Comparison of ENCODE assay signal across 21 cellular contexts in the genomic region with DNA sequence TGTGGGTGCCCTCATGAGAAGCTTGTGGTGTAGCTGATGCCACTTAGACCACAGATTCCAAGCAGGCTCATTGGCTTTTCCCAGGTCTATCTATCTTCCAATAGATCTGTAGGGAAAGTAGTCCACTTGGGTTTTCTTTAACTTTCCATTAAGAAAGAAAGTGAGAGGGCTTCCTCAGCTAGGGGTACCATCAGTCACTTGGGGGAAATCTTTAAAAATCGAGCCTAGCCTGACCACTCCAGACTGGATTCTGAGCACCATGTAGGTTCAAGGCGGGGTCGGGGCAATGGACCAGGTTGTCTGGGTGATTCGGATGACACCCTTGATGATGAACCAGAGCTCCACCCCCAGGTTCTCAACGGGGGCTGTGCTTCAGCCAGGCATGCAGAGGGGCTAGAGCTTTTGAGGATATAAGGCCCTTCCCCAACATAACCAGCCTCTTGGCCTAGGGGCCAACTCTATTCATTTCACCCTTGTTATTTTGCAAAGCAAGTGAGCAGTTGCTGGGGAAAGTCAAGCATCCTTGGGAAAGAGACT. TPM values are rescaled to one million over a fixed set of nuclear protein-coding genes. Genes with fewer than 3 reads are reported as not detected.
A peak's percentile ranks its signal among the peaks of the same experiment; 100 is the strongest.
DNase-seq lines count a peak whose midpoint lies in the region; ATAC-seq and TF ChIP-seq lines count a peak whose summit lies in the region.
"Had no signal": no experiment of that assay in that cellular context is flagged by ENCODE, and none has a peak within 500 bp of the region (broad histone marks: within the 10 kb centered on the region; RNA-seq: fewer than 3 reads in every experiment).

No MANE protein-coding gene starts in this region.

- H3K14ac ChIP-seq in IMR-90 (replicated peaks; ENCODE audit: low read depth, low read length): no peak overlapping the region; the same call in 1 of the 2 replicates

- H4K5ac ChIP-seq in IMR-90 (ENCODE audit: low read depth, low read length): no peak overlapping the region

- TF ChIP-seq POLR2A in IMR-90 (IDR thresholded peaks at IDR 0.05; ENCODE audit: low read depth, low read length): no peak
- no peak for TF ChIP-seq POLR2A in transverse colon (IDR thresholded peaks at IDR 0.05)

- peak overlapping the region; percentile 32 for H3K27ac Mint-ChIP-seq in stimulated activated effector memory CD8-positive, alpha-beta T cell treated with anti-CD3 and anti-CD28 coated beads, Interleukin-12 subunit alpha, Interleukin-12 subunit beta, amount 100 ng/mL, for 72 hours
- H3K27ac Mint-ChIP-seq in naive thymus-derived CD8-positive, alpha-beta T cell: peak overlapping the region in 4 of 10 donors; percentile 12 to 69 (median 24)
- H3K27ac Mint-ChIP-seq: activated CD8-positive, alpha-beta T cell treated with anti-CD3 and anti-CD28 coated beads for 36 hours had no signal

- no peak for ATAC-seq in IMR-90 (ENCODE audit: low read depth)
- no peak for ATAC-seq in stimulated activated effector memory CD8-positive, alpha-beta T cell treated with anti-CD3 and anti-CD28 coated beads, Interleukin-12 subunit alpha, Interleukin-12 subunit beta, amount 100 ng/mL, for 72 hours
- no peak for ATAC-seq in naive thymus-derived CD8-positive, alpha-beta T cell
- ATAC-seq: activated CD8-positive, alpha-beta T cell treated with anti-CD3 and anti-CD28 coated beads for 36 hours; foreskin keratinocyte; lower lobe of right lung had no signal

- no peak overlapping the region for H3K18ac ChIP-seq in IMR-90 (ENCODE audit: low read depth, low read length)

- H3K79me1 ChIP-seq in IMR-90 (ENCODE audit: low read depth in 1 of 2, low read length in 2 of 2): peaks cover 24 to 92% of the 10 kb centered on the region in 2 experiments

- no peak for TF ChIP-seq RAD21 in IMR-90 (IDR thresholded peaks at IDR 0.05; ENCODE audit: low read length)

- dilution Hi-C loops in IMR-90 (cut with HindIII; ENCODE audit: low sequenced_read_pairs, unreplicated experiment): no loop called here

- TF ChIP-seq CTCF in C4-2B (conservative IDR thresholded peaks at IDR 0.05) (no peak), IMR-90 (conservative IDR thresholded peaks at IDR 0.05; ENCODE audit: low read depth, low read length) (no peak), left ventricle myocardium inferior (IDR thresholded peaks at IDR 0.05; ENCODE audit: borderline replicate concordance) (no peak), transverse colon (IDR thresholded peaks at IDR 0.05) (no peak)

- peaks cover 46% of the 10 kb centered on the region for H3K9me1 ChIP-seq in IMR-90 (ENCODE audit: insufficient read depth, low read length)

- no peak overlapping the region for H3K4me2 ChIP-seq in IMR-90 (ENCODE audit: low read depth, low read length)

- POLR2A ChIA-PET in IMR-90 (lab: Charles Lee; ENCODE audit: unreplicated experiment): no interaction called here
- POLR2A ChIA-PET in naive thymus-derived CD8-positive, alpha-beta T cell (lab: Charles Lee): interaction anchor here (1.5 to 3.1 kb wide), 2 partner anchors 23 to 27 kb away, joined by 5 to 17 read pairs; a partner anchor contains a TSS

- DNase-seq in IMR-90: no peak
- DNase-seq in left ventricle myocardium inferior: no peak
- DNase-seq in stimulated activated effector memory CD8-positive, alpha-beta T cell treated with anti-CD3 and anti-CD28 coated beads, Interleukin-12 subunit alpha, Interleukin-12 subunit beta, amount 100 ng/mL, for 72 hours (ENCODE audit: low spot score in 2 of 2): no peak
- no peak for DNase-seq in naive thymus-derived CD8-positive, alpha-beta T cell
- DNase-seq in transverse colon: no peak
- DNase-seq in activated effector memory CD4-positive, alpha-beta T cell treated with Interleukin-2 at 50 U/mL for 16 hours: no peak
- DNase-seq: activated CD4-positive, CD25-positive, alpha-beta regulatory T cell; activated CD8-positive, alpha-beta T cell treated with anti-CD3 and anti-CD28 coated beads for 36 hours; activated gamma-delta T cell treated with Interleukin-2 at 50 U/mL for 16 hours; amygdala; central memory CD4-positive, alpha-beta T cell; foreskin keratinocyte; islet precursor cell; lower lobe of right lung; NCI-H1048; NCI-H187; NCI-H748 treated with DMSO at 0.1 percent for 48 hours; retina; stimulated activated CD4-positive, alpha-beta T cell treated with anti-CD3 and anti-CD28 coated beads, Interleukin-12 subunit alpha, Interleukin-12 subunit beta, amount 100 ng/mL, for 4 hours; stimulated activated CD4-positive, alpha-beta T cell treated with anti-CD3 and anti-CD28 coated beads, Interleukin-4, amount 100 ng/mL, for 4 hours had no signal

- peaks cover 57% of the 10 kb centered on the region for H3K36me3 Mint-ChIP-seq in stimulated activated effector memory CD8-positive, alpha-beta T cell treated with anti-CD3 and anti-CD28 coated beads, Interleukin-12 subunit alpha, Interleukin-12 subunit beta, amount 100 ng/mL, for 72 hours
- peaks cover 0 to 44% (median 18%) of the 10 kb centered on the region in 3 donors for H3K36me3 Mint-ChIP-seq in naive thymus-derived CD8-positive, alpha-beta T cell

- H4K91ac ChIP-seq in IMR-90 (ENCODE audit: insufficient read depth, low read depth, low read length): peak overlapping the region; percentile 18; the same call in 1 of the 2 replicates

- H3K27me3 Mint-ChIP-seq in naive thymus-derived CD8-positive, alpha-beta T cell: no peaks in the 10 kb centered on the region

- no peak overlapping the region for H3K56ac ChIP-seq in IMR-90 (ENCODE audit: extremely low read depth, insufficient read depth, low read length)

- peak overlapping the region; percentile 2 for H2BK5ac ChIP-seq in IMR-90 (ENCODE audit: low read depth, low read length, poor library complexity, severe bottlenecking)

- H3K36me3 ChIP-seq in IMR-90 (ENCODE audit: control insufficient read depth, insufficient read depth, low read length) (peaks cover 50% of the 10 kb centered on the region), left ventricle myocardium inferior (peaks cover 44% of the 10 kb centered on the region), transverse colon (peaks cover 0 to 28% (median 9%) of the 10 kb centered on the region in 4 donors)

- H4K8ac ChIP-seq in IMR-90 (ENCODE audit: low read depth in 2 of 2, low read length in 2 of 2): peak overlapping the region in 1 of 2 experiments; percentile 29; a peak in 2 of 4 replicates

- no peak for TF ChIP-seq EP300 in transverse colon (IDR thresholded peaks at IDR 0.05; ENCODE audit: low read depth)

- H3K27ac ChIP-seq in C4-2B (peak overlapping the region; percentile 67), IMR-90 (ENCODE audit: insufficient read depth, low read length) (peak overlapping the region; percentile 50; the same call in 1 of the 2 replicates), left ventricle myocardium inferior (replicated peaks) (peak overlapping the region; percentile 94), transverse colon (no peak overlapping the region)
- H3K27ac ChIP-seq: foreskin keratinocyte, lower lobe of right lung had no signal

- H3K4me3 Mint-ChIP-seq in stimulated activated effector memory CD8-positive, alpha-beta T cell treated with anti-CD3 and anti-CD28 coated beads, Interleukin-12 subunit alpha, Interleukin-12 subunit beta, amount 100 ng/mL, for 72 hours: no peak overlapping the region
- H3K4me3 Mint-ChIP-seq in naive thymus-derived CD8-positive, alpha-beta T cell: no peak overlapping the region
- H3K4me3 Mint-ChIP-seq: activated CD8-positive, alpha-beta T cell treated with anti-CD3 and anti-CD28 coated beads for 36 hours had no signal

- CTCF ChIA-PET in IMR-90 (lab: Yijun Ruan, JAX): no interaction called here

- no peaks in the 10 kb centered on the region for H3K9me3 Mint-ChIP-seq in stimulated activated effector memory CD8-positive, alpha-beta T cell treated with anti-CD3 and anti-CD28 coated beads, Interleukin-12 subunit alpha, Interleukin-12 subunit beta, amount 100 ng/mL, for 72 hours
- H3K9me3 Mint-ChIP-seq in naive thymus-derived CD8-positive, alpha-beta T cell: no peaks in the 10 kb centered on the region
- H3K9me3 Mint-ChIP-seq: activated CD8-positive, alpha-beta T cell treated with anti-CD3 and anti-CD28 coated beads for 36 hours had no signal

- intact Hi-C loops in IMR-90 (cut with micrococcal nuclease): no loop called here
- intact Hi-C loops in left ventricle myocardium inferior (cut with micrococcal nuclease): no loop called here
- intact Hi-C loops in transverse colon (cut with DNase I; ENCODE audit: low total_unique reads): no loop called here

- no TSS peak for BruUV-seq in IMR-90 (replicated peaks; lab: Mats Ljungman, UMichigan)

- peak overlapping the region; percentile 53; the same call in 1 of the 2 replicates for H2BK120ac ChIP-seq in IMR-90 (ENCODE audit: low read depth, low read length)

- H3K23ac ChIP-seq in IMR-90 (ENCODE audit: low read depth, low read length): peak overlapping the region; percentile 39; the same call in 1 of the 2 replicates

- H4K20me1 ChIP-seq in IMR-90 (ENCODE audit: insufficient read depth, low read length): peaks cover 53% of the 10 kb centered on the region

- no peak overlapping the region for H3K9ac ChIP-seq in IMR-90 (ENCODE audit: low read depth, low read length)

- H2BK20ac ChIP-seq in IMR-90 (ENCODE audit: low read depth, low read length): no peak overlapping the region

- peak overlapping the region; percentile 84; the same call in 1 of the 2 replicates for H2AK5ac ChIP-seq in IMR-90 (ENCODE audit: low read depth, low read length)

- H2AK9ac ChIP-seq in IMR-90 (replicated peaks; ENCODE audit: low read depth, low read length, poor library complexity): no peak overlapping the region

- H3K4me3 ChIP-seq in IMR-90 (ENCODE audit: insufficient read depth, low read depth, low read length) (no peak overlapping the region), left ventricle myocardium inferior (no peak overlapping the region), transverse colon (no peak overlapping the region)
- H3K4me3 ChIP-seq: lower lobe of right lung had no signal

- H2AFZ ChIP-seq in IMR-90 (replicated peaks; ENCODE audit: low read length, poor library complexity): no peak overlapping the region

- H3K9me3 ChIP-seq in IMR-90 (ENCODE audit: control insufficient read depth, insufficient read depth, low read length) (no peaks in the 10 kb centered on the region), left ventricle myocardium inferior (replicated peaks) (no peaks in the 10 kb centered on the region), transverse colon (no peaks in the 10 kb centered on the region)
- H3K9me3 ChIP-seq: lower lobe of right lung had no signal

- no CpG with 5 or more reads among the region's 5 CpGs for WGBS in IMR-90 (ENCODE audit: extremely low coverage in 2 of 2, insufficient read length in 1 of 2), 2 experiments
- WGBS in transverse colon (ENCODE audit: low coverage in 1 of 2), 2 donors: 83% methylated on average over 5 of the region's 5 CpGs; no CpG with 5 or more reads in 1 of the 2 donors

- H3K27me3 ChIP-seq in IMR-90 (ENCODE audit: control insufficient read depth, insufficient read depth, low read length) (no peaks in the 10 kb centered on the region), left ventricle myocardium inferior (ENCODE audit: low read depth) (no peaks in the 10 kb centered on the region), transverse colon (no peaks in the 10 kb centered on the region)
- H3K27me3 ChIP-seq: foreskin keratinocyte had no signal

- no peak overlapping the region for H2BK15ac ChIP-seq in IMR-90 (ENCODE audit: low read depth, low read length)

- H3K4me1 Mint-ChIP-seq in stimulated activated effector memory CD8-positive, alpha-beta T cell treated with anti-CD3 and anti-CD28 coated beads, Interleukin-12 subunit alpha, Interleukin-12 subunit beta, amount 100 ng/mL, for 72 hours: peaks cover 43% of the 10 kb centered on the region
- H3K4me1 Mint-ChIP-seq in naive thymus-derived CD8-positive, alpha-beta T cell: peaks cover 31 to 58% (median 49%) of the 10 kb centered on the region in 4 donors

- H3K4me1 ChIP-seq in IMR-90 (ENCODE audit: control insufficient read depth, insufficient read depth, low read length): peaks cover 19% of the 10 kb centered on the region
- H3K4me1 ChIP-seq in left ventricle myocardium inferior: peaks cover 100% of the 10 kb centered on the region
- H3K4me1 ChIP-seq in transverse colon: peaks cover 0 to 4% (median 0%) of the 10 kb centered on the region in 4 donors
- H3K4me1 ChIP-seq: foreskin keratinocyte had no signal

- peak overlapping the region; percentile 53; the same call in 1 of the 2 replicates for H3K4ac ChIP-seq in IMR-90 (ENCODE audit: low read depth, low read length)

- in situ Hi-C loops in IMR-90 (cut with MboI; ENCODE audit: low sequenced_read_pairs) (no loop called here), transverse colon (cut with MboI; ENCODE audit: low pct_ligation_motif_present in 1 of 4, low pct_unique_long_range_greater_than_20kb in 1 of 4, low sequenced_read_pairs in 3 of 4) (loop anchor here in 1 of 4 donors (5.0 kb wide), 1 partner anchor 36 kb away; no protein-coding TSS in a partner anchor)

RNA-seq across cellular contexts. Expression of a gene that starts 27.0 kb away (rescaled TPM):
- total RNA-seq in IMR-90 (2012; rRNA removed) (7.2 and 7.5 TPM in 2 replicates), left ventricle myocardium inferior (35.4 TPM), transverse colon (10 to 100 TPM in 1 of 4 donors, 1 to 10 TPM in 3; 1.8 to 25.1 (median 6.6) TPM)
- 31.9 and 38.1 TPM in 2 replicates for polyA plus RNA-seq in IMR-90 (2012; rRNA removed)
- 24.7 and 46.9 TPM in 2 replicates for polyA plus RNA-seq in IMR-90 (2012; cell fraction: cytosol; rRNA removed)
- polyA plus RNA-seq in IMR-90 (2012; cell fraction: nucleus; rRNA removed; ENCODE audit: low replicate concordance): 64.8 and 65.2 TPM in 2 replicates
- 10 to 100 TPM; 14.2 to 16.0 TPM for total RNA-seq in naive thymus-derived CD8-positive, alpha-beta T cell
- polyA plus RNA-seq in naive thymus-derived CD8-positive, alpha-beta T cell: 10 to 100 TPM; 10.6 to 16.0 (median 15.6) TPM

RNA-seq across cellular contexts. Expression of a gene that starts 42.3 kb away (rescaled TPM):
- 1.9 and 2.3 TPM in 2 replicates for total RNA-seq in IMR-90 (2012; rRNA removed)
- 1.1 and 1.4 TPM in 2 replicates for polyA plus RNA-seq in IMR-90 (2012; rRNA removed)
- 1.0 and 3.0 TPM in 2 replicates for polyA plus RNA-seq in IMR-90 (2012; cell fraction: cytosol; rRNA removed)
- polyA plus RNA-seq in IMR-90 (2012; cell fraction: nucleus; rRNA removed; ENCODE audit: low replicate concordance): 1.2 and 2.8 TPM in 2 replicates
- 0.80 TPM for total RNA-seq in left ventricle myocardium inferior
- total RNA-seq in naive thymus-derived CD8-positive, alpha-beta T cell: 1 to 10 TPM; 1.4 to 1.5 TPM
- polyA plus RNA-seq in naive thymus-derived CD8-positive, alpha-beta T cell: 1 to 10 TPM in 2 of 3 donors, under 1 TPM in 1; 0.15 to 2.0 (median 1.1) TPM
- 10 to 100 TPM in 2 of 4 donors, 1 to 10 TPM in 2; 1.9 to 17.1 (median 10.6) TPM for total RNA-seq in transverse colon

RNA-seq across cellular contexts. Expression of a gene that starts 42.4 kb away (rescaled TPM):
- total RNA-seq in IMR-90 (2012; rRNA removed) (0.36 and 0.83 TPM in 2 replicates), left ventricle myocardium inferior (3.5 TPM), transverse colon (under 1 TPM in 2 of 4 donors, not detected in 2; 0.16 to 0.27 TPM)
- polyA plus RNA-seq in IMR-90 (2012; rRNA removed): 0.57 and 0.72 TPM in 2 replicates
- 0.03 and 0.09 TPM in 2 replicates for polyA plus RNA-seq in IMR-90 (2012; cell fraction: cytosol; rRNA removed)
- 0.14 and 1.3 TPM in 2 replicates for polyA plus RNA-seq in IMR-90 (2012; cell fraction: nucleus; rRNA removed; ENCODE audit: low replicate concordance)
- total RNA-seq in naive thymus-derived CD8-positive, alpha-beta T cell: not detected
- polyA plus RNA-seq in naive thymus-derived CD8-positive, alpha-beta T cell: not detected

RNA-seq across cellular contexts. Expression of a gene that starts 56.6 kb away (rescaled TPM):
- total RNA-seq in IMR-90 (2012; rRNA removed) (258 and 330 TPM in 2 replicates), left ventricle myocardium inferior (189 TPM), transverse colon (10 to 100 TPM; 21.3 to 66.2 (median 45.9) TPM)
- polyA plus RNA-seq in IMR-90 (2012; rRNA removed): 186 and 189 TPM in 2 replicates
- polyA plus RNA-seq in IMR-90 (2012; cell fraction: cytosol; rRNA removed): 142 and 178 TPM in 2 replicates
- 39.1 and 96.8 TPM in 2 replicates for polyA plus RNA-seq in IMR-90 (2012; cell fraction: nucleus; rRNA removed; ENCODE audit: low replicate concordance)
- 10 to 100 TPM; 38.7 to 44.3 TPM for total RNA-seq in naive thymus-derived CD8-positive, alpha-beta T cell
- polyA plus RNA-seq in naive thymus-derived CD8-positive, alpha-beta T cell: 100 to 1,000 TPM; 119 to 135 (median 134) TPM

Comparison
In these comparisons a context has a peak if more than half of its experiments do, and no peak if none do; other contexts are left out.
1. H3K27ac ChIP-seq: peak in C4-2B (single experiment), IMR-90 (single experiment) and left ventricle myocardium inferior (single experiment); none in transverse colon (0 of 4).